Comparison of ENCODE assay signal across 8 cellular contexts in the genomic region with DNA sequence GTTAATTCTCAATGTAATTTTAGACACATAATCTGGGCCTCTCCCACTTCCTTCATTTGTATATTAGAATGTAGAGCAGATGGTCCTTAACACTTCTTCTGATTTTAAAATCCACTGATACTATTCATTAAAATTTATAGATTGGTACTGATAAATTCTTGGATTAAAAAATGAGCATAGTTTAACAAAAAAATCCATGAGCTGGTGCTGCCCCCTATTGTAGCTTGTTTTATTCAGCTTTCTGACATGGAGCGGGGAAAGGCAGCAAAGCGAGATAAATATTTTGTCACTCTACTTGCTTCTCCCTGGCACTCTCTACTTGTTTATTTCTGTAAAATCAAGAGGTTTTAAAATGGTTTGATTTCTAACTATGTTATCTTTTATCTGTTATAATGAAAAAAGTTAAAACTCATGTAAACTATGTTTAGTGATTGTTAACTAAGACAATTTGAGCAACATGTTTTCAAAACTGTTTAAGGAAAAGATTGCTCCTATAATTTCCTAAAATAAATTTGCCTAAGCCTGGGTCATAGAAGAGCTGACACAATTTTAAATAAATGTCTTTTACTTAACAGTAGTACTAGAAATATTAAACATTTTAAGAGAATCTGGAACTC. TPM values are rescaled to one million over a fixed set of nuclear protein-coding genes. Genes with fewer than 3 reads are reported as not detected.
DNase-seq lines count a peak whose midpoint lies in the region; ATAC-seq and TF ChIP-seq lines count a peak whose summit lies in the region.

No MANE protein-coding gene starts in this region.

- H3K27me3 ChIP-seq in OCI-LY3 (ENCODE audit: low read depth, low read length): no peaks in the 10 kb centered on the region
- no peaks in the 10 kb centered on the region for H3K27me3 ChIP-seq in esophagus squamous epithelium

- no peak for ATAC-seq in GM18907 (IDR thresholded peaks at IDR 0.05; ENCODE audit: unreplicated experiment)
- no peak for ATAC-seq in GM18861 (IDR thresholded peaks at IDR 0.05; ENCODE audit: unreplicated experiment)

- H3K4me1 ChIP-seq in OCI-LY3 (ENCODE audit: low read length): no peaks in the 10 kb centered on the region
- peaks cover 0 to 14% (median 3%) of the 10 kb centered on the region in 3 donors for H3K4me1 ChIP-seq in esophagus squamous epithelium

- peak; percentile 5 for DNase-seq in NCI-H345 (lab: John Stamatoyannopoulos, UW)
- DNase-seq in NCI-H345 treated with DMSO at 0.1 percent for 48 hours (lab: John Stamatoyannopoulos, UW; ENCODE audit: unreplicated experiment): no peak
- DNase-seq in esophagus squamous epithelium (lab: John Stamatoyannopoulos, UW): no peak
- peak; percentile 25 for DNase-seq in putamen (ENCODE audit: low spot score)
- no peak for DNase-seq in activated T-cell treated with anti-CD3 and anti-CD28 coated beads, Interleukin-2, amount 50 U/mL, for 1 hour

- H3K27ac ChIP-seq in OCI-LY3 (ENCODE audit: low read length) (no peak overlapping the region), esophagus squamous epithelium (no peak overlapping the region)

- no peak overlapping the region for H2AFZ ChIP-seq in OCI-LY3 (ENCODE audit: low read depth, low read length)

- WGBS in esophagus squamous epithelium, 2 donors: 28 to 33% methylated on average over 2 of the region's 2 CpGs

- intact Hi-C loops in esophagus squamous epithelium (cut with DNase I): no loop called here

- 0 out of 2 replicates have a peak overlapping the region, but pooled peaks have one; percentile 2 for H3K4me2 ChIP-seq in OCI-LY3 (ENCODE audit: low read length)

- no peaks in the 10 kb centered on the region for H3K79me2 ChIP-seq in OCI-LY3 (ENCODE audit: low read length)

- TF ChIP-seq CTCF in OCI-LY3 (IDR thresholded peaks at IDR 0.05; ENCODE audit: low read depth, low read length) (peak; percentile 75), esophagus squamous epithelium (IDR thresholded peaks at IDR 0.05) (peak; percentile 22 to 60 (median 51))

- no peak overlapping the region for H3K9ac ChIP-seq in OCI-LY3 (ENCODE audit: low read length)

- no peaks in the 10 kb centered on the region for H4K20me1 ChIP-seq in OCI-LY3 (ENCODE audit: insufficient read depth, low read length)

- TF ChIP-seq POLR2A in esophagus squamous epithelium (IDR thresholded peaks at IDR 0.05): no peak

- H3K9me3 ChIP-seq in OCI-LY3 (ENCODE audit: insufficient read depth, low read length) (no peaks in the 10 kb centered on the region), esophagus squamous epithelium (no peaks in the 10 kb centered on the region)

- H3K4me3 ChIP-seq in OCI-LY3 (ENCODE audit: low read length) (no peak overlapping the region), esophagus squamous epithelium (no peak overlapping the region)

- H3K36me3 ChIP-seq in OCI-LY3 (replicated peaks; ENCODE audit: low read depth, low read length): no peaks in the 10 kb centered on the region
- H3K36me3 ChIP-seq in esophagus squamous epithelium: peaks cover 0 to 5% (median 0%) of the 10 kb centered on the region in 3 donors

RNA-seq across cellular contexts. Expression of a gene that starts 26.5 kb away (rescaled TPM):
- 10 to 100 TPM; 13.3 to 29.1 (median 23.2) TPM for total RNA-seq in esophagus squamous epithelium

Comparison
In these comparisons a context has a peak if more than half of its experiments do, and no peak if none do; other contexts are left out.
1. DNase-seq: peak in NCI-H345 (single experiment) and putamen (single experiment); none in NCI-H345 treated with DMSO at 0.1 percent for 48 hours (single experiment), esophagus squamous epithelium (single experiment) and activated T-cell treated with anti-CD3 and anti-CD28 coated beads, Interleukin-2, amount 50 U/mL, for 1 hour (single experiment).